ENCODE assay signal across 13 cellular contexts in genomic region chr16:15631730-15632409, GRCh38.
"Had no signal": no experiment of that assay in that cellular context is flagged by ENCODE, and none has a peak within 500 bp of the region (broad histone marks: within the 10 kb centered on the region; RNA-seq: fewer than 3 reads in every experiment).

No MANE protein-coding gene starts in this region.

- H3K9me3 ChIP-seq: breast epithelium, thoracic aorta had no signal

- H3K4me3 Mint-ChIP-seq: activated naive CD8-positive, alpha-beta T cell treated with anti-CD3 and anti-CD28 coated beads, Interleukin-2, amount 10 ng/mL, durations not matched to agents 7 days and 5 days; endodermal cell; stimulated activated naive CD8-positive, alpha-beta T cell treated with anti-CD3 and anti-CD28 coated beads, Interleukin-15, amount 100 ng/mL, for 72 hours; T-helper 1 cell treated with Interleukin-12 subunit alpha and Interleukin-12 subunit beta and Interleukin-4 antibody, amounts not matched to agents 30 μg/mL and 1 μg/mL, for 36 hours had no signal

- H3K9ac ChIP-seq: parathyroid adenoma had no signal

- ATAC-seq: stimulated activated naive CD8-positive, alpha-beta T cell treated with anti-CD3 and anti-CD28 coated beads, Interleukin-15, amount 100 ng/mL, for 72 hours had no signal

- H3K27me3 Mint-ChIP-seq: activated naive CD8-positive, alpha-beta T cell treated with anti-CD3 and anti-CD28 coated beads, Interleukin-2, amount 10 ng/mL, durations not matched to agents 7 days and 5 days; stimulated activated naive CD8-positive, alpha-beta T cell treated with anti-CD3 and anti-CD28 coated beads, Interleukin-15, amount 100 ng/mL, for 72 hours had no signal

- H3K27me3 ChIP-seq: breast epithelium had no signal

- H3K27ac Mint-ChIP-seq: activated naive CD8-positive, alpha-beta T cell treated with anti-CD3 and anti-CD28 coated beads, Interleukin-2, amount 10 ng/mL, durations not matched to agents 7 days and 5 days; endodermal cell; T-helper 1 cell treated with Interleukin-12 subunit alpha and Interleukin-12 subunit beta and Interleukin-4 antibody, amounts not matched to agents 30 μg/mL and 1 μg/mL, for 36 hours had no signal

- H3K27ac ChIP-seq: breast epithelium, parathyroid adenoma, thoracic aorta had no signal

- H3K36me3 ChIP-seq: breast epithelium had no signal

- H3K9me3 Mint-ChIP-seq: activated naive CD8-positive, alpha-beta T cell treated with anti-CD3 and anti-CD28 coated beads, Interleukin-2, amount 10 ng/mL, durations not matched to agents 7 days and 5 days; stimulated activated naive CD8-positive, alpha-beta T cell treated with anti-CD3 and anti-CD28 coated beads, Interleukin-15, amount 100 ng/mL, for 72 hours; T-helper 1 cell treated with Interleukin-12 subunit alpha and Interleukin-12 subunit beta and Interleukin-4 antibody, amounts not matched to agents 30 μg/mL and 1 μg/mL, for 36 hours had no signal

- H3K4me1 Mint-ChIP-seq: endodermal cell had no signal

- H3K4me3 ChIP-seq: breast epithelium, thoracic aorta had no signal

- H3K4me1 ChIP-seq: breast epithelium, parathyroid adenoma had no signal

- DNase-seq: activated CD4-positive, alpha-beta T cell treated with anti-CD3 and anti-CD28 coated beads, Interleukin-2, amount 50 U/mL, for 4 hours; activated naive CD8-positive, alpha-beta T cell treated with anti-CD3 and anti-CD28 coated beads, Interleukin-2, amount 10 ng/mL, durations not matched to agents 7 days and 5 days; aorta; endodermal cell; erythroblast; hypothalamus; kidney glomerular epithelial cell; stimulated activated CD4-positive, alpha-beta T cell treated with anti-CD3 and anti-CD28 coated beads, Interleukin-2, amount 100 ng/mL, for 48 hours; stimulated activated naive CD8-positive, alpha-beta T cell treated with anti-CD3 and anti-CD28 coated beads, Interleukin-15, amount 100 ng/mL, for 72 hours had no signal
